12 cellular contexts compared by ENCODE assay signal in the genomic region with DNA sequence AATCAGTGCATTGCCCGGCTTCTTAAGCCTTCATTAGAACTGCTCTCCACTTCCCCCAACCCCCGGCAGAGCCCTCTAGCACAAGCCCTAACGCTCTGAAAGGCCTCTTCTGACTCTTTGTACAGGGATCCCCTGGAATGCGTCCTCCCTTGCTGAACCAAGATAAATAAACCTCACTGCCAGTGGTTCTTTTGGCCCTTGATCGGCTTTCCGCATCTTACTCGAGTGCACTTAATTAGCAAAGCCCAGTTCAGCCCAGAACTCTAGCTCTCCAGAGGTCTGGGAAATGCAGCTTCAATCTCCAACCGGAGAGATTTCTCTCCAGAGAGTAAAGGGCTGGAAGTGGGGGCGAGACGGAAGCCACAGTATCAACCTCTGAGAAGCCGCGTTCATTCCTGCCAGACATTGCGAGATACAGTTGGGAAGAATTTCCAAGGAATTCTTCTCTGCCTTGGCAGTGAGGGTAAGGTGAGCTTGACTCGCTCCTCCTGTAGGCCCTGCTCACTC. TPM values are rescaled to one million over a fixed set of nuclear protein-coding genes. Genes with fewer than 3 reads are reported as not detected.
A peak's percentile ranks its signal among the peaks of the same experiment; 100 is the strongest.
DNase-seq lines count a peak whose midpoint lies in the region; TF ChIP-seq lines count a peak whose summit lies in the region.
"Had no signal": no experiment of that assay in that cellular context is flagged by ENCODE, and none has a peak within 500 bp of the region (broad histone marks: within the 10 kb centered on the region; RNA-seq: fewer than 3 reads in every experiment).

No MANE protein-coding gene starts in this region.

- H3K27ac ChIP-seq in breast epithelium: peak overlapping the region; percentile 67 to 77
- peak overlapping the region; percentile 89 for H3K27ac ChIP-seq in neutrophil
- peak overlapping the region; percentile 36 for H3K27ac ChIP-seq in vagina
- no peak overlapping the region for H3K27ac ChIP-seq in OCI-LY7 (ENCODE audit: low read depth, low read length, poor library complexity, severe bottlenecking)
- H3K27ac ChIP-seq: WERI-Rb-1 had no signal

- POLR2A ChIA-PET in MCF 10A (lab: Yijun Ruan, JAX): interaction anchor here (0.6 to 1.1 kb wide), 2 partner anchors 8 to 183 kb away, joined by 3 read pairs; a partner anchor contains a TSS
- POLR2A ChIA-PET in OCI-LY7 (lab: Charles Lee): no interaction called here

- no peaks in the 10 kb centered on the region for H3K79me2 ChIP-seq in OCI-LY7 (ENCODE audit: insufficient read depth, low read depth, low read length)

- TF ChIP-seq CTCF in breast epithelium (IDR thresholded peaks at IDR 0.05) (no peak), MCF 10A (IDR thresholded peaks at IDR 0.05; ENCODE audit: unreplicated experiment) (no peak), neutrophil (IDR thresholded peaks at IDR 0.05) (no peak), vagina (IDR thresholded peaks at IDR 0.05) (no peak), OCI-LY7 (conservative IDR thresholded peaks at IDR 0.05; ENCODE audit: low read length) (no peak)

- H3K27ac Mint-ChIP-seq in MCF 10A (ENCODE audit: low read depth, unreplicated experiment): no peak overlapping the region

- intact Hi-C loops in breast epithelium (cut with DNase I; ENCODE audit: low total_unique reads) (no loop called here), MCF 10A (cut with micrococcal nuclease) (no loop called here), vagina (cut with DNase I) (no loop called here), OCI-LY7 (cut with micrococcal nuclease; ENCODE audit: unreplicated experiment) (no loop called here)

- no peaks in the 10 kb centered on the region for H3K36me3 ChIP-seq in breast epithelium
- H3K36me3 ChIP-seq in neutrophil: no peaks in the 10 kb centered on the region
- H3K36me3 ChIP-seq in vagina: no peaks in the 10 kb centered on the region
- no peaks in the 10 kb centered on the region for H3K36me3 ChIP-seq in OCI-LY7 (ENCODE audit: insufficient read depth, low read length)
- H3K36me3 ChIP-seq: WERI-Rb-1 had no signal

- no peak overlapping the region for H3K4me3 Mint-ChIP-seq in MCF 10A (ENCODE audit: unreplicated experiment)

- no peaks in the 10 kb centered on the region for H3K36me3 Mint-ChIP-seq in MCF 10A (ENCODE audit: insufficient read depth, unreplicated experiment)

- H2AFZ ChIP-seq in OCI-LY7 (ENCODE audit: low read length): no peak overlapping the region

- H3K4me1 ChIP-seq in breast epithelium: no peaks in the 10 kb centered on the region
- H3K4me1 ChIP-seq in neutrophil (ENCODE audit: control insufficient read depth in 1 of 2, insufficient read depth in 1 of 2, low read depth in 1 of 2, low read length in 1 of 2): peaks cover 69 to 75% of the 10 kb centered on the region in 2 experiments
- no peaks in the 10 kb centered on the region for H3K4me1 ChIP-seq in vagina
- H3K4me1 ChIP-seq in OCI-LY7 (ENCODE audit: insufficient read depth, low read length, poor library complexity, severe bottlenecking): no peaks in the 10 kb centered on the region

- H3K9me3 Mint-ChIP-seq in MCF 10A (ENCODE audit: unreplicated experiment): no peaks in the 10 kb centered on the region

- no peaks in the 10 kb centered on the region for H4K20me1 ChIP-seq in OCI-LY7 (ENCODE audit: insufficient read depth, low read length)

- no TSS peak for BruUV-seq in MCF 10A (replicated peaks; lab: Mats Ljungman, UMichigan)
- BruUV-seq in OCI-LY7 (replicated peaks; lab: Mats Ljungman, UMichigan): no TSS peak

- CTCF ChIA-PET in MCF 10A (lab: Yijun Ruan, JAX): interaction anchor here (0.8 kb wide), 2 partner anchors 9 to 201 kb away, joined by 3 read pairs; no protein-coding TSS in a partner anchor
- CTCF ChIA-PET in OCI-LY7 (lab: Charles Lee; ENCODE audit: unreplicated experiment): no interaction called here

- no peaks in the 10 kb centered on the region for H3K27me3 Mint-ChIP-seq in MCF 10A (ENCODE audit: insufficient read depth, unreplicated experiment)

- DNase-seq in breast epithelium (ENCODE audit: low spot score in 2 of 2): no peak
- DNase-seq in MCF 10A (ENCODE audit: unreplicated experiment): no peak
- DNase-seq in fibroblast of the conjunctiva (ENCODE audit: low read depth): peak; percentile 67
- no peak for DNase-seq in vagina (ENCODE audit: extremely low spot score in 2 of 2)
- no peak for DNase-seq in OCI-LY7 (ENCODE audit: low spot score)
- DNase-seq in stimulated activated CD4-positive, alpha-beta T cell treated with anti-CD3 and anti-CD28 coated beads, Interleukin-2, amount 100 ng/mL, for 24 hours: no peak
- no peak for DNase-seq in stimulated activated CD4-positive, alpha-beta T cell treated with anti-CD3 and anti-CD28 coated beads, Interleukin-4, amount 100 ng/mL, for 1 hour
- DNase-seq: ACHN, midbrain, NCI-H1694 treated with DMSO at 0.1 percent for 48 hours, WERI-Rb-1 had no signal

- no peaks in the 10 kb centered on the region for H3K9me2 ChIP-seq in OCI-LY7 (ENCODE audit: insufficient read depth, low read length)

- H3K27me3 ChIP-seq in breast epithelium: no peaks in the 10 kb centered on the region
- H3K27me3 ChIP-seq in neutrophil: no peaks in the 10 kb centered on the region
- H3K27me3 ChIP-seq in vagina: no peaks in the 10 kb centered on the region

- TF ChIP-seq POLR2A in breast epithelium (IDR thresholded peaks at IDR 0.05) (no peak), vagina (IDR thresholded peaks at IDR 0.05) (no peak)

- H3K9me3 ChIP-seq in breast epithelium (no peaks in the 10 kb centered on the region), neutrophil (no peaks in the 10 kb centered on the region), vagina (no peaks in the 10 kb centered on the region), OCI-LY7 (ENCODE audit: low read length) (no peaks in the 10 kb centered on the region)

- no peak overlapping the region for H3K4me2 ChIP-seq in OCI-LY7 (ENCODE audit: low read length)

- peak overlapping the region in 1 of 3 donors; percentile 25 for H3K4me3 ChIP-seq in breast epithelium
- peak overlapping the region in 1 of 2 experiments; percentile 28 for H3K4me3 ChIP-seq in neutrophil (ENCODE audit: low read depth in 1 of 2, low read length in 1 of 2)
- H3K4me3 ChIP-seq in vagina: peak overlapping the region in 1 of 2 donors; percentile 31
- no peak overlapping the region for H3K4me3 ChIP-seq in OCI-LY7 (ENCODE audit: low read depth, low read length, poor library complexity, severe bottlenecking)

- peaks cover 8% of the 10 kb centered on the region for H3K4me1 Mint-ChIP-seq in MCF 10A (ENCODE audit: insufficient read depth, unreplicated experiment)

RNA-seq across cellular contexts. Expression of a gene that starts 8.7 kb away (rescaled TPM):
- total RNA-seq in breast epithelium (10 to 100 TPM; 13.9 to 38.5 (median 33.1) TPM), MCF 10A (2022) (26.6 and 28.1 TPM in 2 replicates), vagina (28.7 TPM), OCI-LY7 (2022) (21.8 and 25.3 TPM in 2 replicates)
- 22.0 and 41.7 TPM in 2 replicates for total RNA-seq in OCI-LY7 (2014; rRNA removed; shearing (Covaris generic))

RNA-seq across cellular contexts. Expression of a gene that starts 11.3 kb away (rescaled TPM):
- total RNA-seq in breast epithelium (10 to 100 TPM; 10.2 to 11.1 (median 10.4) TPM), MCF 10A (2022) (58.2 and 68.6 TPM in 2 replicates), vagina (13.5 TPM), OCI-LY7 (2022) (31.7 and 35.6 TPM in 2 replicates)
- total RNA-seq in OCI-LY7 (2014; rRNA removed; shearing (Covaris generic)): 30.6 and 36.5 TPM in 2 replicates

RNA-seq across cellular contexts. Expression of a gene that starts 43.4 kb away (rescaled TPM):
- total RNA-seq in breast epithelium (not detected), MCF 10A (2022) (not detected in 2 replicates), vagina (not detected), OCI-LY7 (2022) (not detected in 2 replicates)
- total RNA-seq in OCI-LY7 (2014; rRNA removed; shearing (Covaris generic)): not detected in 2 replicates
